ENCODE assay signal across 8 cellular contexts in the genomic region with DNA sequence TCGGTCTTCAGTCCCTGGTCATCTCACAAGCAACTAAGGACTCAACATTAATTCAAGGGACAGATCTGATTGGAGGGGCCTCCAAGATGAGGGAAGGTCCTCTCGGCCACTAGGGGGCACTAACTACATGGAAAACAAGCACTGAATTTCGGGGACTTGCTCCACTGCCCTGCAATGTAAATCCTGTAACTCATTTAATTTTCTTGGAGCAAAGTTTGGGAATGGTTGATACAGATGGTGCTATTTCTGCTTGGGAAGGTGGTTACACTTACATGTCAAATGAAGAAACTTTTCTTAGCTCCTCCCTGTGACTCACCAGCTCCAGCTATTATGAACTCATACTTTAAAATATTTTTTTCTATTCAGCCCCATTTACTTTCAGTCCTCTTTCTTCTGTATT.
DNase-seq lines count a peak whose midpoint lies in the region; ATAC-seq and TF ChIP-seq lines count a peak whose summit lies in the region.

No MANE protein-coding gene starts in this region.

- ATAC-seq in HG02763 (IDR thresholded peaks at IDR 0.05; ENCODE audit: unreplicated experiment) (no peak), GM21515 (IDR thresholded peaks at IDR 0.05; ENCODE audit: unreplicated experiment) (no peak)

- H3K4me1 Mint-ChIP-seq in activated T-helper 2 cell treated with anti-CD3 and anti-CD28 coated beads, Interferon-gamma antibody, Interleukin-2, Interleukin-4, amounts not matched to agents 10 μg/mL and 5 μg/mL and 100 μg/mL, durations not matched to agents 14 hours and 24 hours and 36 hours (ENCODE audit: low read depth): no peaks in the 10 kb centered on the region
- H3K4me1 Mint-ChIP-seq in glutamatergic neuron (ENCODE audit: low read depth, unreplicated experiment): peaks cover 10% of the 10 kb centered on the region

- no peaks in the 10 kb centered on the region for H3K79me2 ChIP-seq in DOHH2 (ENCODE audit: control insufficient read depth, low read length)

- no peaks in the 10 kb centered on the region for H3K9me3 ChIP-seq in DOHH2 (ENCODE audit: control insufficient read depth, insufficient read depth, low read length)

- peak; percentile 93 for TF ChIP-seq CTCF in DOHH2 (IDR thresholded peaks at IDR 0.05; ENCODE audit: low read depth, low read length, poor library complexity, severe bottlenecking)
- peak; percentile 94 for TF ChIP-seq CTCF in glutamatergic neuron (IDR thresholded peaks at IDR 0.05; ENCODE audit: partially characterized antibody, unreplicated experiment)

- no peaks in the 10 kb centered on the region for H3K4me1 ChIP-seq in DOHH2 (ENCODE audit: control insufficient read depth, low read length)

- H3K27me3 ChIP-seq in DOHH2 (ENCODE audit: control insufficient read depth, low read length): no peaks in the 10 kb centered on the region

- no peaks in the 10 kb centered on the region for H3K9me3 Mint-ChIP-seq in activated T-helper 2 cell treated with anti-CD3 and anti-CD28 coated beads, Interferon-gamma antibody, Interleukin-2, Interleukin-4, amounts not matched to agents 10 μg/mL and 5 μg/mL and 100 μg/mL, durations not matched to agents 14 hours and 24 hours and 36 hours
- H3K9me3 Mint-ChIP-seq in glutamatergic neuron (ENCODE audit: unreplicated experiment): peaks cover 3% of the 10 kb centered on the region

- no peaks in the 10 kb centered on the region for H3K9me2 ChIP-seq in DOHH2 (replicated peaks; ENCODE audit: control insufficient read depth, low read length)

- no peak overlapping the region for H3K4me2 ChIP-seq in DOHH2 (ENCODE audit: low read length)

- peaks cover 19% of the 10 kb centered on the region for H3K27me3 Mint-ChIP-seq in activated T-helper 2 cell treated with anti-CD3 and anti-CD28 coated beads, Interferon-gamma antibody, Interleukin-2, Interleukin-4, amounts not matched to agents 10 μg/mL and 5 μg/mL and 100 μg/mL, durations not matched to agents 14 hours and 24 hours and 36 hours (ENCODE audit: low read depth)
- no peaks in the 10 kb centered on the region for H3K27me3 Mint-ChIP-seq in glutamatergic neuron (ENCODE audit: unreplicated experiment)

- H3K4me3 ChIP-seq in DOHH2 (ENCODE audit: low read length): no peak overlapping the region

- no peaks in the 10 kb centered on the region for H3K36me3 ChIP-seq in DOHH2 (ENCODE audit: control insufficient read depth, low read length)

- no peak overlapping the region for H3K27ac Mint-ChIP-seq in activated T-helper 2 cell treated with anti-CD3 and anti-CD28 coated beads, Interferon-gamma antibody, Interleukin-2, Interleukin-4, amounts not matched to agents 10 μg/mL and 5 μg/mL and 100 μg/mL, durations not matched to agents 14 hours and 24 hours and 36 hours
- H3K27ac Mint-ChIP-seq in glutamatergic neuron (ENCODE audit: unreplicated experiment): no peak overlapping the region

- no peaks in the 10 kb centered on the region for H4K20me1 ChIP-seq in DOHH2 (ENCODE audit: control insufficient read depth, insufficient read depth, low read depth, low read length)

- intact Hi-C loops in activated T-helper 2 cell treated with anti-CD3 and anti-CD28 coated beads, Interferon-gamma antibody, Interleukin-2, Interleukin-4, amounts not matched to agents 10 μg/mL and 5 μg/mL and 100 μg/mL, durations not matched to agents 14 hours and 24 hours and 36 hours (cut with micrococcal nuclease): loop anchor here (1.0 to 2.0 kb wide), 3 partner anchors 59 to 197 kb away; no protein-coding TSS in a partner anchor

- H3K27ac ChIP-seq in DOHH2 (ENCODE audit: low read depth, low read length): no peak overlapping the region

- H3K36me3 Mint-ChIP-seq in activated T-helper 2 cell treated with anti-CD3 and anti-CD28 coated beads, Interferon-gamma antibody, Interleukin-2, Interleukin-4, amounts not matched to agents 10 μg/mL and 5 μg/mL and 100 μg/mL, durations not matched to agents 14 hours and 24 hours and 36 hours (ENCODE audit: low read depth): no peaks in the 10 kb centered on the region
- no peaks in the 10 kb centered on the region for H3K36me3 Mint-ChIP-seq in glutamatergic neuron (ENCODE audit: unreplicated experiment)

- H3K4me3 Mint-ChIP-seq in activated T-helper 2 cell treated with anti-CD3 and anti-CD28 coated beads, Interferon-gamma antibody, Interleukin-2, Interleukin-4, amounts not matched to agents 10 μg/mL and 5 μg/mL and 100 μg/mL, durations not matched to agents 14 hours and 24 hours and 36 hours (ENCODE audit: low read depth): no peak overlapping the region
- no peak overlapping the region for H3K4me3 Mint-ChIP-seq in glutamatergic neuron (ENCODE audit: unreplicated experiment)

- H3F3A ChIP-seq in DOHH2 (ENCODE audit: control insufficient read depth, insufficient read depth): no peaks in the 10 kb centered on the region

- DNase-seq in HuH-7 (ENCODE audit: low spot score): peak; percentile 21
- peak; percentile 71 for DNase-seq in RKO (ENCODE audit: low spot score)
- DNase-seq in activated T-helper 2 cell treated with anti-CD3 and anti-CD28 coated beads, Interferon-gamma antibody, Interleukin-2, Interleukin-4, amounts not matched to agents 10 μg/mL and 5 μg/mL and 100 μg/mL, durations not matched to agents 14 hours and 24 hours and 36 hours (ENCODE audit: low spot score): peak; percentile 14
- peak; percentile 66 for DNase-seq in glutamatergic neuron
- DNase-seq in retina: peak; percentile 42

Comparison
In these comparisons a context has a peak if more than half of its experiments do, and no peak if none do; other contexts are left out.
1. DNase-seq: peak in every context shown above with its lines; median percentile 71 in RKO; 66 in glutamatergic neuron; 42 in retina; 21 in HuH-7; 14 in activated T-helper 2 cell treated with anti-CD3 and anti-CD28 coated beads, Interferon-gamma antibody, Interleukin-2, Interleukin-4, amounts not matched to agents 10 μg/mL and 5 μg/mL and 100 μg/mL, durations not matched to agents 14 hours and 24 hours and 36 hours.